In the genomic region with DNA sequence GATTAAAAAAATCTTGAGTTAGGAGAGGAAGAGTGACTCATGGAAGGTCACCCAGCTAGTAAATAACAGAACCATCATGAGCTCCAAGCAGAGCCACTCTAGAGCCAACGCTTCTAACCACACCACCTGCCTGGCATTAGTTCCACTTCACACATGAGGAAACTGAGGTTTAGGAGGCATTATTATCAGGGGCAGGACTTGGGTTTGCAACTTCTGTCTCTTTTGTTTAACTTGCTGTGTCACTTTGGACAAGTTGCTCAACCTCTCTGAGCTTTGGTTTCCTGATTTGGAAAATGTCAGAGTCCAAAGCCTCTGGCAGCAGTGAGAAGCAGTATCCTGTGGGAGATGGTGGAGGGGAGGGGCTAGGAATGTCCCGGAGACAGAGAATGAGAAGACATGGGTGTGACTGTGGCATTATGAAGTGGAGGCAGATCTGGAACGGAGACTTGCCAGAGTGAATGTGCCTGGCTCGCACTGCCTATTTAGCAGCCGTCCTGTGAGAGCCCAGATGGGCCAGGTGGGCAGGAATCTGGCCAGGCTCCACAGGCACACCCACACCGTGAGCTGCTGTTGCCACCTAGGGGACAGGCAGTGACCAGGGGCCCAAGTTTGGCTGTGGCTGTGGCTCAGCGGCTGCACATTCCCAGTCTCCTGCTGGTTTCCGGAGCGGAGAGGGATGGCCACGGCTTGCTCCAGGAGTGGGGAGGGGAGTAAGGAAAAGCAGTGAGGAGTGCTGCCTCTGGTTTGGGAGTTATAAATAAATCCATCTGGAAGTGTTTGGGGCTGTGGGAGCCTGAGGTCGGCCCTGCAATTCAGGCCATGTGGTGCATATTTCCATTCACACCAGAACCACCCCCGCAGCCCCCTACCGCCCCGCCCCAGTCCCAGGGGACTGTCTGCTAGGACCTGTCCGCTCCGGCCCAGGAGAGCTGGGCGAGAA, we compare ENCODE assay signal across 9 cellular contexts.
DNase-seq lines count a peak whose midpoint lies in the region; ATAC-seq and TF ChIP-seq lines count a peak whose summit lies in the region.
"Had no signal": no experiment of that assay in that cellular context is flagged by ENCODE, and none has a peak within 500 bp of the region (broad histone marks: within the 10 kb centered on the region; RNA-seq: fewer than 3 reads in every experiment).

No MANE protein-coding gene starts in this region.

- no peaks in the 10 kb centered on the region for H3K4me1 ChIP-seq in MM.1S (ENCODE audit: low read length)
- H3K4me1 ChIP-seq in esophagus squamous epithelium = peaks cover 0 to 15% (median 0%) of the 10 kb centered on the region in 3 donors

- intact Hi-C loops in esophagus squamous epithelium (cut with DNase I) = no loop called here

- TF ChIP-seq POLR2A in esophagus squamous epithelium (IDR thresholded peaks at IDR 0.05) = no peak

- POLR2A ChIA-PET in BJ (lab: Charles Lee) = no interaction called here
- POLR2A ChIA-PET in activated CD8-positive, alpha-beta T cell treated with anti-CD3 and anti-CD28 coated beads, Interleukin-2, amount 10 ng/mL, durations not matched to agents 7 days and 5 days (lab: Charles Lee) = no interaction called here

- H2AFZ ChIP-seq in MM.1S (ENCODE audit: low read length) = no peak overlapping the region

- H3K9me3 ChIP-seq in MM.1S (replicated peaks; ENCODE audit: insufficient read depth, low read length) (no peaks in the 10 kb centered on the region), esophagus squamous epithelium (no peaks in the 10 kb centered on the region)

- DNase-seq in BJ (ENCODE audit: low read depth) (peak; percentile 27), MM.1S (no peak), esophagus squamous epithelium (lab: John Stamatoyannopoulos, UW) (no peak), nephron progenitor cell (peak; percentile 47), NOMO-1 treated with dmso at 0.1 percent for 144 hours (lab: John Stamatoyannopoulos, UW; ENCODE audit: unreplicated experiment) (no peak)
- DNase-seq in activated CD8-positive, alpha-beta T cell treated with anti-CD3 and anti-CD28 coated beads, Interleukin-2, amount 10 ng/mL, durations not matched to agents 7 days and 5 days = no peak
- DNase-seq: activated T-cell treated with anti-CD3 and anti-CD28 coated beads for 4 hours had no signal

- peaks cover 8% of the 10 kb centered on the region for H3K27me3 Mint-ChIP-seq in nephron progenitor cell (ENCODE audit: low read depth, poor library complexity)
- peaks cover 22% of the 10 kb centered on the region for H3K27me3 Mint-ChIP-seq in activated CD8-positive, alpha-beta T cell treated with anti-CD3 and anti-CD28 coated beads, Interleukin-2, amount 10 ng/mL, durations not matched to agents 7 days and 5 days (ENCODE audit: low read depth)

- ATAC-seq in activated CD8-positive, alpha-beta T cell treated with anti-CD3 and anti-CD28 coated beads, Interleukin-2, amount 10 ng/mL, durations not matched to agents 7 days and 5 days = no peak
- ATAC-seq in HG02798 (IDR thresholded peaks at IDR 0.05; ENCODE audit: poor library complexity, unreplicated experiment) (no peak), GM18511 (IDR thresholded peaks at IDR 0.05; ENCODE audit: unreplicated experiment) (no peak)

- no peak overlapping the region for H3K9ac ChIP-seq in MM.1S (ENCODE audit: low read length)

- 26 to 50% methylated on average over 8 to 15 of the region's 17 CpGs for WGBS in esophagus squamous epithelium, 2 donors

- H3K4me2 ChIP-seq in MM.1S (ENCODE audit: low read depth, low read length) = no peak overlapping the region

- H3K4me3 Mint-ChIP-seq in nephron progenitor cell = peak overlapping the region; percentile 16
- no peak overlapping the region for H3K4me3 Mint-ChIP-seq in activated CD8-positive, alpha-beta T cell treated with anti-CD3 and anti-CD28 coated beads, Interleukin-2, amount 10 ng/mL, durations not matched to agents 7 days and 5 days

- no peak overlapping the region for H3K27ac ChIP-seq in MM.1S (ENCODE audit: low read length)
- H3K27ac ChIP-seq in esophagus squamous epithelium = peak overlapping the region in 3 of 4 donors; percentile 30 to 51 (median 48)

- peaks cover 46% of the 10 kb centered on the region for H3K4me1 Mint-ChIP-seq in nephron progenitor cell
- H3K4me1 Mint-ChIP-seq in activated CD8-positive, alpha-beta T cell treated with anti-CD3 and anti-CD28 coated beads, Interleukin-2, amount 10 ng/mL, durations not matched to agents 7 days and 5 days (ENCODE audit: low read depth) = no peaks in the 10 kb centered on the region

- no peaks in the 10 kb centered on the region for H3K9me2 ChIP-seq in MM.1S (replicated peaks; ENCODE audit: insufficient read depth, low read length)

- TF ChIP-seq CTCF in BJ (IDR thresholded peaks at IDR 0.05; ENCODE audit: insufficient read depth, low read depth, low read length) = peak; percentile 34; the same call in 1 of the 2 replicates
- TF ChIP-seq CTCF in MM.1S (IDR thresholded peaks at IDR 0.05; ENCODE audit: low read length) = 0 out of 2 replicates have a peak, but pooled peaks have one; percentile 14
- TF ChIP-seq CTCF in esophagus squamous epithelium (IDR thresholded peaks at IDR 0.05) = no peak
- TF ChIP-seq CTCF in nephron progenitor cell (IDR thresholded peaks at IDR 0.05) = peak; percentile 11

- H3K9me3 Mint-ChIP-seq in nephron progenitor cell = peaks cover 44% of the 10 kb centered on the region
- no peaks in the 10 kb centered on the region for H3K9me3 Mint-ChIP-seq in activated CD8-positive, alpha-beta T cell treated with anti-CD3 and anti-CD28 coated beads, Interleukin-2, amount 10 ng/mL, durations not matched to agents 7 days and 5 days (ENCODE audit: insufficient read depth)

- no peaks in the 10 kb centered on the region; the same call in 1 of the 2 replicates for H3K27me3 ChIP-seq in BJ (ENCODE audit: control insufficient read depth, insufficient read depth, low read length)
- no peaks in the 10 kb centered on the region for H3K27me3 ChIP-seq in MM.1S (replicated peaks; ENCODE audit: insufficient read depth, low read length)
- no peaks in the 10 kb centered on the region for H3K27me3 ChIP-seq in esophagus squamous epithelium

- H3K4me3 ChIP-seq in BJ (ENCODE audit: low read depth, low read length) (no peak overlapping the region), MM.1S (ENCODE audit: low read length) (no peak overlapping the region), esophagus squamous epithelium (no peak overlapping the region)

- H3K27ac Mint-ChIP-seq in nephron progenitor cell = peak overlapping the region; percentile 7
- no peak overlapping the region for H3K27ac Mint-ChIP-seq in activated CD8-positive, alpha-beta T cell treated with anti-CD3 and anti-CD28 coated beads, Interleukin-2, amount 10 ng/mL, durations not matched to agents 7 days and 5 days

- H3K36me3 Mint-ChIP-seq in nephron progenitor cell (ENCODE audit: low read depth) = no peaks in the 10 kb centered on the region
- no peaks in the 10 kb centered on the region for H3K36me3 Mint-ChIP-seq in activated CD8-positive, alpha-beta T cell treated with anti-CD3 and anti-CD28 coated beads, Interleukin-2, amount 10 ng/mL, durations not matched to agents 7 days and 5 days (ENCODE audit: low read depth)

- no peaks in the 10 kb centered on the region for H3K79me2 ChIP-seq in MM.1S (ENCODE audit: low read length)

- H4K20me1 ChIP-seq in MM.1S (ENCODE audit: insufficient read depth, low read length) = no peaks in the 10 kb centered on the region

- H3K36me3 ChIP-seq in BJ (ENCODE audit: control insufficient read depth, insufficient read depth, low read length) (no peaks in the 10 kb centered on the region), MM.1S (replicated peaks; ENCODE audit: insufficient read depth, low read length) (no peaks in the 10 kb centered on the region), esophagus squamous epithelium (no peaks in the 10 kb centered on the region)

- CTCF ChIA-PET in BJ (lab: Yijun Ruan, JAX) = interaction anchor here (0.7 to 3.5 kb wide), 5 partner anchors 14 to 123 kb away, joined by 3 to 16 read pairs (median 5); a partner anchor contains a TSS
- CTCF ChIA-PET in activated CD8-positive, alpha-beta T cell treated with anti-CD3 and anti-CD28 coated beads, Interleukin-2, amount 10 ng/mL, durations not matched to agents 7 days and 5 days (lab: Charles Lee) = interaction anchor here (1.7 kb wide), 1 partner anchor 122 kb away, joined by 6 read pairs; no protein-coding TSS in a partner anchor

- no peaks in the 10 kb centered on the region for H3F3A ChIP-seq in MM.1S (ENCODE audit: insufficient read depth, low read length)

Comparison
In these comparisons a context has a peak if more than half of its experiments do, and no peak if none do; other contexts are left out.
1. DNase-seq: peak in BJ (single experiment) and nephron progenitor cell (single experiment); none in MM.1S (single experiment), esophagus squamous epithelium (single experiment), NOMO-1 treated with dmso at 0.1 percent for 144 hours (single experiment) and activated CD8-positive, alpha-beta T cell treated with anti-CD3 and anti-CD28 coated beads, Interleukin-2, amount 10 ng/mL, durations not matched to agents 7 days and 5 days (single experiment).
2. CTCF ChIP-seq: peak in BJ (single experiment), MM.1S (single experiment) and nephron progenitor cell (single experiment); none in esophagus squamous epithelium (0 of 6).